Comparison of ENCODE assay signal across 10 cellular contexts in genomic region chr14:100900837-100901390, GRCh38. TPM values are rescaled to one million over a fixed set of nuclear protein-coding genes. Genes with fewer than 3 reads are reported as not detected.
DNase-seq lines count a peak whose midpoint lies in the region; ATAC-seq, FAIRE-seq and TF ChIP-seq lines count a peak whose summit lies in the region.
"Had no signal": no experiment of that assay in that cellular context is flagged by ENCODE, and none has a peak within 500 bp of the region (broad histone marks: within the 10 kb centered on the region; RNA-seq: fewer than 3 reads in every experiment).

No MANE protein-coding gene starts in this region.

- no peaks in the 10 kb centered on the region for H3K9me1 ChIP-seq in K562 (ENCODE audit: control insufficient read depth, insufficient read depth, low read length)

- TF ChIP-seq CTCF in K562 (IDR thresholded peaks at IDR 0.05 in 2 of 3, conservative IDR thresholded peaks at IDR 0.05 in 1 of 3; ENCODE audit: insufficient read depth in 2 of 3, low read depth in 1 of 3, low read length in 3 of 3) = peak; percentile 72 to 83 (median 77)

- peak overlapping the region; percentile 36; the same call in 1 of the 2 replicates for H3K4me2 ChIP-seq in K562 (ENCODE audit: insufficient read depth, low read length)

- TF ChIP-seq RAD21 in K562 (CRISPR knock-in tag; conservative IDR thresholded peaks at IDR 0.05 in 1 of 2, IDR thresholded peaks at IDR 0.05 in 1 of 2) = peak; percentile 84 to 94

- H4K20me1 ChIP-seq in K562 (replicated peaks; ENCODE audit: control insufficient read depth, insufficient read depth, low read length) = no peaks in the 10 kb centered on the region

- FAIRE-seq in K562 (lab: Jason Lieb, UNC) = peak; percentile 77
- FAIRE-seq: G401.6 had no signal

- ATAC-seq in K562 = peak; percentile 89
- no peak for ATAC-seq in GM18520 (IDR thresholded peaks at IDR 0.05; ENCODE audit: unreplicated experiment)
- no peak for ATAC-seq in GM19023 (IDR thresholded peaks at IDR 0.05; ENCODE audit: unreplicated experiment)

- CTCF ChIA-PET in K562 (lab: Yijun Ruan, JAX; ENCODE audit: low intra/inter-chr PET ratio) = interaction anchor here (2.0 to 2.8 kb wide), 2 partner anchors 50 to 517 kb away, joined by 13 to 14 read pairs; no protein-coding TSS in a partner anchor

- H2AFZ ChIP-seq in K562 (ENCODE audit: low read depth, low read length) = peak overlapping the region; percentile 75

- POLR2A ChIA-PET in K562 (lab: Yijun Ruan, JAX) = interaction anchor here (0.5 to 0.9 kb wide), 3 partner anchors 169 to 376 kb away, joined by 3 read pairs; no protein-coding TSS in a partner anchor

- H3K27ac ChIP-seq in K562 (ENCODE audit: extremely low read depth, low read depth, low read length) = no peak overlapping the region
- H3K27ac ChIP-seq in mesodermal cell (ENCODE audit: low read depth, low read length, severe bottlenecking) = no peak overlapping the region

- no TSS peak for BruUV-seq in K562 (replicated peaks; lab: Mats Ljungman, UMichigan)

- in situ Hi-C loops in K562 (cut with MboI) = loop anchor here (25.0 kb wide), 1 partner anchor 736 kb away; no protein-coding TSS in a partner anchor

- no peak overlapping the region for H3K4me3 ChIP-seq in K562
- H3K4me3 ChIP-seq in mesodermal cell (ENCODE audit: extremely low read depth, insufficient read depth, low read length, poor library complexity, severe bottlenecking) = peak overlapping the region; percentile 5

- TF ChIP-seq EP300 in K562 (IDR thresholded peaks at IDR 0.05; ENCODE audit: low read length) = no peak

- H3K9me3 ChIP-seq in K562 (replicated peaks; ENCODE audit: control insufficient read depth, insufficient read depth, low read depth, low read length) (no peaks in the 10 kb centered on the region), mesodermal cell (ENCODE audit: control insufficient read depth, low read length) (no peaks in the 10 kb centered on the region)

- no peaks in the 10 kb centered on the region for H3K79me2 ChIP-seq in K562 (ENCODE audit: control insufficient read depth, insufficient read depth, low read length)

- H3K9ac ChIP-seq in K562 (ENCODE audit: insufficient read depth in 1 of 2, low read depth in 2 of 2, low read length in 2 of 2) = peak overlapping the region in 1 of 2 experiments; percentile 20; a peak in 1 of 4 replicates

- no peak for TF ChIP-seq POLR2A in K562 (conservative IDR thresholded peaks at IDR 0.05)

- intact Hi-C loops in K562 (cut with micrococcal nuclease) = loop anchor here (1.0 to 10.0 kb wide), 5 partner anchors 50 to 726 kb away; no protein-coding TSS in a partner anchor

- DNase-seq in NOMO-1 treated with DMSO at 0.1 percent for 48 hours (lab: John Stamatoyannopoulos, UW; ENCODE audit: unreplicated experiment) = peak; percentile 2
- DNase-seq in NOMO-1 treated with dmso at 0.1 percent for 144 hours (lab: John Stamatoyannopoulos, UW; ENCODE audit: unreplicated experiment) = no peak
- peak; percentile 86 for DNase-seq in NCI-H1694 treated with DMSO at 0.1 percent for 48 hours (lab: John Stamatoyannopoulos, UW)
- DNase-seq in K562 (ENCODE audit: extremely low read depth in 1 of 4, low spot score in 3 of 4) = peak; percentile 68 to 75 (median 70)
- no peak for DNase-seq in NCI-H187 treated with DMSO at 0.1 percent for 48 hours (lab: John Stamatoyannopoulos, UW)

- H3K27me3 ChIP-seq in K562 (ENCODE audit: control insufficient read depth in 2 of 2, insufficient read depth in 2 of 2, low read length in 2 of 2) = 0 out of 5 replicates have a peak, but pooled peaks cover 0 to 3% of the 10 kb centered on the region in 2 experiments

- 35% methylated on average over 15 of the region's 15 CpGs for WGBS in K562 (ENCODE audit: insufficient coverage, low coverage, missing lambda C conversion rate)
- WGBS in mesodermal cell (ENCODE audit: insufficient coverage in 2 of 2), 2 experiments = 38 to 39% methylated on average over 14 to 15 of the region's 15 CpGs

- H3K4me1 ChIP-seq in K562 (replicated peaks in 1 of 2; ENCODE audit: control insufficient read depth in 2 of 2, insufficient read depth in 2 of 2, low read length in 2 of 2) (peaks cover 13 to 38% of the 10 kb centered on the region in 2 experiments), mesodermal cell (ENCODE audit: control insufficient read depth, insufficient read depth, low read length, poor library complexity, severe bottlenecking) (peaks cover 14% of the 10 kb centered on the region)

- no peaks in the 10 kb centered on the region for H3K36me3 ChIP-seq in K562 (ENCODE audit: control insufficient read depth, insufficient read depth, low read length)
- H3K36me3 ChIP-seq in mesodermal cell (ENCODE audit: control insufficient read depth, insufficient read depth, low read length) = no peaks in the 10 kb centered on the region

TF ChIP-seq in K562, 482 proteins besides CTCF, POLR2A, EP300 and RAD21 (continues in another document):
- TF ChIP-seq DPF2 (IDR thresholded peaks at IDR 0.05) = no peak
- TF ChIP-seq CEBPB (tag; IDR thresholded peaks at IDR 0.05) = no peak
- peak; percentile 33; the same call in 1 of the 2 replicates for TF ChIP-seq FOXP1 (CRISPR knock-in tag; IDR thresholded peaks at IDR 0.05)
- TF ChIP-seq TCF3 (CRISPR knock-in tag; IDR thresholded peaks at IDR 0.05) = no peak
- TF ChIP-seq, protein P1, sequence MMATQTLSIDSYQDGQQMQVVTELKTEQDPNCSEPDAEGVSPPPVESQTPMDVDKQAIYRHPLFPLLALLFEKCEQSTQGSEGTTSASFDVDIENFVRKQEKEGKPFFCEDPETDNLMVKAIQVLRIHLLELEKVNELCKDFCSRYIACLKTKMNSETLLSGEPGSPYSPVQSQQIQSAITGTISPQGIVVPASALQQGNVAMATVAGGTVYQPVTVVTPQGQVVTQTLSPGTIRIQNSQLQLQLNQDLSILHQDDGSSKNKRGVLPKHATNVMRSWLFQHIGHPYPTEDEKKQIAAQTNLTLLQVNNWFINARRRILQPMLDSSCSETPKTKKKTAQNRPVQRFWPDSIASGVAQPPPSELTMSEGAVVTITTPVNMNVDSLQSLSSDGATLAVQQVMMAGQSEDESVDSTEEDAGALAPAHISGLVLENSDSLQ (IDR thresholded peaks at IDR 0.05) = peak; percentile 42
- no peak for TF ChIP-seq ETV5 (CRISPR knock-in tag; IDR thresholded peaks at IDR 0.05; ENCODE audit: low read depth)
- TF ChIP-seq CBFB (CRISPR knock-in tag; IDR thresholded peaks at IDR 0.05) = no peak
- TF ChIP-seq ADNP (tag; IDR thresholded peaks at IDR 0.05) = no peak
- peak; percentile 75 for TF ChIP-seq ARID2 (IDR thresholded peaks at IDR 0.05)
- no peak for TF ChIP-seq JUN (IDR thresholded peaks at IDR 0.05; ENCODE audit: borderline replicate concordance, low read depth, low read length)
- TF ChIP-seq JUN (CRISPR knock-in tag; IDR thresholded peaks at IDR 0.05; ENCODE audit: borderline replicate concordance) = 0 out of 2 replicates have a peak, but pooled peaks have one; percentile 39
- TF ChIP-seq ZNF41 (CRISPR knock-in tag; conservative IDR thresholded peaks at IDR 0.05) = no peak
- TF ChIP-seq, protein P2, sequence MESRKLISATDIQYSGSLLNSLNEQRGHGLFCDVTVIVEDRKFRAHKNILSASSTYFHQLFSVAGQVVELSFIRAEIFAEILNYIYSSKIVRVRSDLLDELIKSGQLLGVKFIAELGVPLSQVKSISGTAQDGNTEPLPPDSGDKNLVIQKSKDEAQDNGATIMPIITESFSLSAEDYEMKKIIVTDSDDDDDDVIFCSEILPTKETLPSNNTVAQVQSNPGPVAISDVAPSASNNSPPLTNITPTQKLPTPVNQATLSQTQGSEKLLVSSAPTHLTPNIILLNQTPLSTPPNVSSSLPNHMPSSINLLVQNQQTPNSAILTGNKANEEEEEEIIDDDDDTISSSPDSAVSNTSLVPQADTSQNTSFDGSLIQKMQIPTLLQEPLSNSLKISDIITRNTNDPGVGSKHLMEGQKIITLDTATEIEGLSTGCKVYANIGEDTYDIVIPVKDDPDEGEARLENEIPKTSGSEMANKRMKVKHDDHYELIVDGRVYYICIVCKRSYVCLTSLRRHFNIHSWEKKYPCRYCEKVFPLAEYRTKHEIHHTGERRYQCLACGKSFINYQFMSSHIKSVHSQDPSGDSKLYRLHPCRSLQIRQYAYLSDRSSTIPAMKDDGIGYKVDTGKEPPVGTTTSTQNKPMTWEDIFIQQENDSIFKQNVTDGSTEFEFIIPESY (CRISPR knock-in tag; IDR thresholded peaks at IDR 0.05) = peak; percentile 61; the same call in 1 of the 2 replicates
- TF ChIP-seq ZNF717 (CRISPR knock-in tag; IDR thresholded peaks at IDR 0.05) = no peak
- TF ChIP-seq, protein P3, sequence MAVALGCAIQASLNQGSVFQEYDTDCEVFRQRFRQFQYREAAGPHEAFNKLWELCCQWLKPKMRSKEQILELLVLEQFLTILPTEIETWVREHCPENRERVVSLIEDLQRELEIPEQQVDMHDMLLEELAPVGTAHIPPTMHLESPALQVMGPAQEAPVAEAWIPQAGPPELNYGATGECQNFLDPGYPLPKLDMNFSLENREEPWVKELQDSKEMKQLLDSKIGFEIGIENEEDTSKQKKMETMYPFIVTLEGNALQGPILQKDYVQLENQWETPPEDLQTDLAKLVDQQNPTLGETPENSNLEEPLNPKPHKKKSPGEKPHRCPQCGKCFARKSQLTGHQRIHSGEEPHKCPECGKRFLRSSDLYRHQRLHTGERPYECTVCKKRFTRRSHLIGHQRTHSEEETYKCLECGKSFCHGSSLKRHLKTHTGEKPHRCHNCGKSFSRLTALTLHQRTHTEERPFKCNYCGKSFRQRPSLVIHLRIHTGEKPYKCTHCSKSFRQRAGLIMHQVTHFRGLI (CRISPR knock-in tag; IDR thresholded peaks at IDR 0.05) = no peak

RNA-seq across cellular contexts. Expression of gene RTL1, which starts 2.6 kb away (rescaled TPM):
- not detected in 2 replicates for total RNA-seq in K562 (2011; cell fraction: chromatin; rRNA removed; ENCODE audit: low replicate concordance)
- total RNA-seq in K562 (2011; cell fraction: nucleolus; rRNA removed) = not detected in 2 replicates
- total RNA-seq in K562 (2011; cell fraction: nucleoplasm; rRNA removed) = not detected in 2 replicates
- total RNA-seq in K562 (2014; rRNA removed) (not detected in 2 replicates), K562 (2014; rRNA removed; fragmentation: Illumina TruSeq; extraction: Trizol) (not detected in 2 replicates), K562 (2015; rRNA removed; fragmentation: Illumina TruSeq; extraction: Trizol) (not detected in 2 replicates), K562 (2021) (not detected in 2 replicates)
- polyA plus RNA-seq in K562 (2011; rRNA removed) (not detected in 2 replicates), K562 (2014; fragmentation: Illumina TruSeq; extraction: Trizol) (not detected in 2 replicates), K562 (2014; fragmentation: Nextera tagmentation; extraction: Ambion mirVana) (not detected), K562 (2014; rRNA removed) (not detected in 2 replicates)
- 0.03 TPM in 1 of 2 replicates, not detected in the other for polyA plus RNA-seq in K562 (2011; cell fraction: cytosol; rRNA removed)
- polyA plus RNA-seq in K562 (2011; cell fraction: nucleus; rRNA removed) = 0.04 TPM in 1 of 2 replicates, not detected in the other
- 0.03 and 0.04 TPM in 2 replicates for polyA plus RNA-seq in K562 (2012)
- polyA minus RNA-seq in K562 (2011; rRNA and poly(A)+ RNA removed) = not detected in 2 replicates
- 0.19 TPM in 1 of 2 replicates, not detected in the other for polyA minus RNA-seq in K562 (2011; cell fraction: cytosol; rRNA and poly(A)+ RNA removed)
- not detected in 2 replicates for polyA minus RNA-seq in K562 (2011; cell fraction: nucleus; rRNA and poly(A)+ RNA removed)
- 0.26 TPM for polyA plus RNA-seq in mesodermal cell (2013, experiment 1 of 2)
- polyA plus RNA-seq in mesodermal cell (2013, experiment 2 of 2) = 0.30 TPM
- total RNA-seq: pulmonary artery endothelial cell had no signal

Comparison
In these comparisons a context has a peak if more than half of its experiments do, and no peak if none do; other contexts are left out.
1. DNase-seq: peak in NOMO-1 treated with DMSO at 0.1 percent for 48 hours (single experiment), NCI-H1694 treated with DMSO at 0.1 percent for 48 hours (single experiment) and K562 (4 of 4); none in NOMO-1 treated with dmso at 0.1 percent for 144 hours (single experiment) and NCI-H187 treated with DMSO at 0.1 percent for 48 hours (single experiment).